In the genomic region with DNA sequence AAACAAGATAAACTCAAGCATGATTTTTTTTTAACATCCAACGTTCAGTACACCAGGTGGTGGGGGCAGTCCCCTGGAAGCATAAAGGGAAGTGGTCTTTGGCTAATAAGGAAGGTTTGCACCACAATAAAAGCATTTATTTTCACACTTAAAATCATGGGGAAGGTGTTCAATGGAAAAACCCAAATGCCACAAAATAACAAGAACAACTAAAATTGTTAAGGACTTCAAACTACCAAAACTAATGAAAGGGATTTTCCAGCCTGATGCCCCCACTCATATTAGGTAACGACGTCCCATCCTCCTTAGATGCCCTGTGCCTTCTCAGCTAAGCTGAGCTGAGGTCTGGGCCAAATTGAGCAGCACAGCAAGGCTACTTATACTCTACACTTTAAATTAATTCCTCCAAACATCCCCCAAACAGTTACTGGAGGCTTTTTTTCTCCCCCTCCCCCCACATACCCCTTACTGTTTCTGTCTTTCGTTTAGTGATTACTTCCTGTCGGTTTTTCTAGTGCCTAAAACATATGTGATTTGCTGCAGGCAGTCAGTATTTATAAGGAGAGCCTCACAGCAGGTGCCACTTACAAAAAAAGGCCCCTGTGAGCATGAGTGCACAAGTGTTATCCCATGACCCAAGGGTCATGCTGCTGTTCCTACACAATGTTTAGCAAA, we compare ENCODE assay signal across 10 cellular contexts.
DNase-seq lines count a peak whose midpoint lies in the region; ATAC-seq, FAIRE-seq and TF ChIP-seq lines count a peak whose summit lies in the region.
"Had no signal": no experiment of that assay in that cellular context is flagged by ENCODE, and none has a peak within 500 bp of the region (broad histone marks: within the 10 kb centered on the region; RNA-seq: fewer than 3 reads in every experiment).

No MANE protein-coding gene starts in this region.

- BruUV-seq in PC-9 (replicated peaks; lab: Mats Ljungman, UMichigan), result no TSS peak
- BruUV-seq in PC-3 (replicated peaks; lab: Mats Ljungman, UMichigan), result no TSS peak

- H3K27ac ChIP-seq in H1 (ENCODE audit: low read depth, low read length), result no peak overlapping the region
- H3K27ac ChIP-seq in PC-9, result no peak overlapping the region
- H3K27ac ChIP-seq in PC-3 (ENCODE audit: low read length), result no peak overlapping the region

- ATAC-seq in GM21723 (IDR thresholded peaks at IDR 0.05; ENCODE audit: unreplicated experiment) (peak; percentile 69), HG03575 (IDR thresholded peaks at IDR 0.05; ENCODE audit: extremely low read depth, insufficient number of reproducible peaks, low FRiP score, unreplicated experiment) (peak; percentile 36), left lobe of liver (no peak), PC-3 (no peak)

- no peak for TF ChIP-seq POLR2A in H1 (IDR thresholded peaks at IDR 0.05; ENCODE audit: control extremely low read depth in 1 of 2, low read depth in 2 of 2, low read length in 2 of 2)

- no peak overlapping the region for H3K23ac ChIP-seq in H1 (ENCODE audit: insufficient read length)

- H3K23me2 ChIP-seq in H1 (ENCODE audit: low read depth, low read length), result no peaks in the 10 kb centered on the region

- H2BK15ac ChIP-seq in H1 (ENCODE audit: low read length), result no peak overlapping the region; the same call in 1 of the 2 replicates

- TF ChIP-seq CTCF in H1 (IDR thresholded peaks at IDR 0.05; ENCODE audit: control extremely low read depth in 1 of 3, insufficient read depth in 1 of 3, low read depth in 1 of 3, low read length in 3 of 3) (no peak), PC-9 (conservative IDR thresholded peaks at IDR 0.05) (no peak), PC-3 (conservative IDR thresholded peaks at IDR 0.05; ENCODE audit: low read depth, low read length) (no peak)

- intact Hi-C loops in PC-9 (cut with micrococcal nuclease; ENCODE audit: unreplicated experiment) (no loop called here), PC-3 (cut with micrococcal nuclease) (no loop called here)

- no peak overlapping the region for H4K8ac ChIP-seq in H1 (ENCODE audit: extremely low read depth, insufficient read depth, low read length)

- peaks cover 4 to 15% (median 6%) of the 10 kb centered on the region in 4 experiments; a peak in 4 of 7 replicates for H3K4me1 ChIP-seq in H1 (replicated peaks in 1 of 4; ENCODE audit: control insufficient read depth in 3 of 4, insufficient read depth in 4 of 4, low read length in 3 of 4)
- H3K4me1 ChIP-seq in PC-9 (replicated peaks; ENCODE audit: insufficient read depth), result no peaks in the 10 kb centered on the region
- peaks cover 4% of the 10 kb centered on the region for H3K4me1 ChIP-seq in PC-3 (ENCODE audit: insufficient read depth, low read length)

- H3K9me3 ChIP-seq in H1 (ENCODE audit: insufficient read depth in 2 of 2, low read depth in 1 of 2, low read length in 1 of 2) (no peaks in the 10 kb centered on the region), PC-9 (ENCODE audit: insufficient read depth, low read depth) (peaks cover 3% of the 10 kb centered on the region; the same call in 1 of the 2 replicates), PC-3 (ENCODE audit: low read length) (no peaks in the 10 kb centered on the region)

- no peak overlapping the region for H3K14ac ChIP-seq in H1 (ENCODE audit: insufficient read length)

- TF ChIP-seq RAD21 in H1 (IDR thresholded peaks at IDR 0.05 in 1 of 2, conservative IDR thresholded peaks at IDR 0.05 in 1 of 2; ENCODE audit: low read depth in 2 of 2, low read length in 2 of 2), result no peak

- H2AK5ac ChIP-seq in H1 (ENCODE audit: low read depth, low read length), result no peak overlapping the region

- H4K91ac ChIP-seq in H1 (replicated peaks; ENCODE audit: insufficient read length, low read length), result peak overlapping the region; percentile 88

- FAIRE-seq in GM18507 (lab: Jason Lieb, UNC) (peak; percentile 88), H1 (lab: Jason Lieb, UNC) (peak; percentile 24)
- FAIRE-seq: H54 had no signal

- POLR2A ChIA-PET in H1 (lab: Charles Lee; ENCODE audit: partially characterized antibody) (no interaction called here), PC-9 (lab: Charles Lee; ENCODE audit: unreplicated experiment) (no interaction called here), PC-3 (lab: Charles Lee; ENCODE audit: unreplicated experiment) (no interaction called here)

- no peaks in the 10 kb centered on the region for H3K27me3 ChIP-seq in H1 (replicated peaks in 1 of 4; ENCODE audit: control insufficient read depth in 3 of 4, extremely low read depth in 1 of 4, insufficient read depth in 3 of 4, low read length in 3 of 4)
- no peaks in the 10 kb centered on the region for H3K27me3 ChIP-seq in PC-9 (ENCODE audit: insufficient read depth, low read depth)
- H3K27me3 ChIP-seq in PC-3 (ENCODE audit: low read length), result no peaks in the 10 kb centered on the region

- peak overlapping the region; percentile 90 for H3K4ac ChIP-seq in H1 (replicated peaks; ENCODE audit: insufficient read length, low read depth, low read length)

- H3K9ac ChIP-seq in H1 (replicated peaks in 1 of 4; ENCODE audit: extremely low read depth in 1 of 4, low read depth in 3 of 4, low read length in 3 of 4) (no peak overlapping the region), PC-3 (ENCODE audit: low read length) (no peak overlapping the region)

- CTCF ChIA-PET in H1 (lab: Charles Lee; ENCODE audit: partially characterized antibody), result interaction anchor here (0.6 to 1.5 kb wide), 2 partner anchors 9 to 15 kb away, joined by 4 read pairs; no protein-coding TSS in a partner anchor
- CTCF ChIA-PET in PC-9 (lab: Charles Lee), result no interaction called here
- CTCF ChIA-PET in PC-3 (lab: Charles Lee), result no interaction called here

- H3K79me2 ChIP-seq in H1 (ENCODE audit: control insufficient read depth in 1 of 2, insufficient read depth in 2 of 2, low read length in 2 of 2) (no peaks in the 10 kb centered on the region), PC-9 (ENCODE audit: low read depth) (no peaks in the 10 kb centered on the region), PC-3 (ENCODE audit: low read length) (no peaks in the 10 kb centered on the region)

- H4K20me1 ChIP-seq in H1 (replicated peaks in 1 of 2; ENCODE audit: control insufficient read depth in 1 of 2, insufficient read depth in 2 of 2, low read length in 2 of 2) (no peaks in the 10 kb centered on the region), PC-9 (ENCODE audit: insufficient read depth) (no peaks in the 10 kb centered on the region), PC-3 (ENCODE audit: low read length) (no peaks in the 10 kb centered on the region)

- H2BK120ac ChIP-seq in H1 (replicated peaks; ENCODE audit: low read depth, low read length), result peak overlapping the region; percentile 70

- DNase-seq in GM18507 (ENCODE audit: extremely low spot score, insufficient read length, low read depth) (no peak), H1 (ENCODE audit: low read depth in 1 of 2, low spot score in 2 of 2) (no peak), PC-9 (no peak), left lobe of liver (ENCODE audit: low spot score) (no peak), PC-3 (no peak), EL (no peak)
- DNase-seq: erythroblast had no signal

- H2BK5ac ChIP-seq in H1 (ENCODE audit: low read depth, low read length), result peak overlapping the region; percentile 76; the same call in 1 of the 2 replicates

- H3K4me2 ChIP-seq in H1 (ENCODE audit: insufficient read depth in 1 of 2, low read depth in 2 of 2, low read length in 2 of 2), result peak overlapping the region; percentile 15 to 19; a peak in 2 of 4 replicates
- H3K4me2 ChIP-seq in PC-9, result no peak overlapping the region
- H3K4me2 ChIP-seq in PC-3 (ENCODE audit: low read length), result no peak overlapping the region

- no peaks in the 10 kb centered on the region for H3K79me1 ChIP-seq in H1 (ENCODE audit: low read depth, low read length)

- H3K36me3 ChIP-seq in H1 (ENCODE audit: control insufficient read depth in 2 of 4, insufficient read depth in 4 of 4, low read length in 3 of 4) (no peaks in the 10 kb centered on the region), PC-9 (ENCODE audit: low read depth) (no peaks in the 10 kb centered on the region), PC-3 (ENCODE audit: low read depth, low read length) (no peaks in the 10 kb centered on the region)

- H2BK12ac ChIP-seq in H1 (ENCODE audit: low read depth, low read length), result no peak overlapping the region; the same call in 1 of the 2 replicates

- no peak for TF ChIP-seq EP300 in H1 (IDR thresholded peaks at IDR 0.05; ENCODE audit: borderline replicate concordance in 1 of 2, low read depth in 2 of 2, low read length in 2 of 2)

- H3K56ac ChIP-seq in H1 (replicated peaks; ENCODE audit: insufficient read length, low read depth, low read length), result no peak overlapping the region

- H3F3A ChIP-seq in PC-9 (ENCODE audit: insufficient read depth, low read depth), result no peaks in the 10 kb centered on the region
- H3F3A ChIP-seq in PC-3 (ENCODE audit: low read length, unreplicated experiment), result no peaks in the 10 kb centered on the region

- WGBS in H1 (ENCODE audit: extremely low coverage in 1 of 2, insufficient coverage in 1 of 2, insufficient read length in 1 of 2, insufficient replicate concordance in 2 of 2, low coverage in 1 of 2, low lambda C conversion rate in 2 of 2, missing lambda C conversion rate in 1 of 2), 2 experiments, result 49% methylated on average over 5 of the region's 5 CpGs; no CpG with 5 or more reads in 1 of the 2 experiments

- no peak overlapping the region for H2BK20ac ChIP-seq in H1 (ENCODE audit: low read length)

- H2AFZ ChIP-seq in H1 (ENCODE audit: low read length) (no peak overlapping the region), PC-9 (no peak overlapping the region), PC-3 (ENCODE audit: low read length) (no peak overlapping the region)

- H4K5ac ChIP-seq in H1 (ENCODE audit: insufficient read length, low read depth, low read length), result peak overlapping the region; percentile 18

- peak overlapping the region; percentile 89 for H3K18ac ChIP-seq in H1 (ENCODE audit: extremely low read depth, low read length)

- H3K9me2 ChIP-seq in PC-9 (ENCODE audit: insufficient read depth), result 0 out of 2 replicates have a peak, but pooled peaks cover 3% of the 10 kb centered on the region
- no peaks in the 10 kb centered on the region for H3K9me2 ChIP-seq in PC-3 (replicated peaks; ENCODE audit: low read length)

- H3K4me3 ChIP-seq in H1 (ENCODE audit: extremely low read depth in 1 of 4, insufficient read depth in 2 of 4, low read depth in 3 of 4, low read length in 4 of 4), result no peak overlapping the region
- no peak overlapping the region for H3K4me3 ChIP-seq in PC-9
- H3K4me3 ChIP-seq in PC-3 (ENCODE audit: low read length), result no peak overlapping the region

TF ChIP-seq in H1, 55 proteins besides CTCF, POLR2A, EP300 and RAD21 (continues in another document):
- TF ChIP-seq CHD2 (IDR thresholded peaks at IDR 0.05; ENCODE audit: low read length), result no peak
- TF ChIP-seq NANOG (IDR thresholded peaks at IDR 0.05; ENCODE audit: insufficient read depth, low read depth, low read length, poor library complexity, severe bottlenecking), result no peak
- no peak for TF ChIP-seq BACH1 (IDR thresholded peaks at IDR 0.05; ENCODE audit: low read length)
- no peak for TF ChIP-seq CTBP2 (IDR thresholded peaks at IDR 0.05; ENCODE audit: borderline replicate concordance, insufficient read depth, insufficient read length, low read length)

Comparison
In these comparisons a context has a peak if more than half of its experiments do, and no peak if none do; other contexts are left out.
1. ATAC-seq: peak in GM21723 (single experiment) and HG03575 (single experiment); none in left lobe of liver (single experiment) and PC-3 (single experiment).
2. H3K4me2 ChIP-seq: peak in H1 (2 of 2); none in PC-9 (single experiment) and PC-3 (single experiment).